ENCODE assay signal across 26 cellular contexts in genomic region chr21:42251654-42252053, GRCh38.
"Had no signal": no experiment of that assay in that cellular context is flagged by ENCODE, and none has a peak within 500 bp of the region (broad histone marks: within the 10 kb centered on the region; RNA-seq: fewer than 3 reads in every experiment).

No MANE protein-coding gene starts in this region.

- H3K4me1 ChIP-seq: ascending aorta, body of pancreas had no signal

- H3K9me3 ChIP-seq: ascending aorta, body of pancreas had no signal

- H3K27me3 Mint-ChIP-seq: activated naive CD4-positive, alpha-beta T cell treated with anti-CD3 and anti-CD28 coated beads, Interleukin-2, amount 50 U/mL, for 24 hours; activated T-cell treated with anti-CD3 and anti-CD28 coated beads, Interleukin-2, amount 50 U/mL, for 24 hours; central memory CD8-positive, alpha-beta T cell; T-helper 17 cell had no signal

- DNase-seq: activated CD4-positive, alpha-beta T cell treated with anti-CD3 and anti-CD28 coated beads, Interleukin-2, amount 10 ng/mL, durations not matched to agents 24 days and 14 days; activated CD4-positive, alpha-beta T cell treated with anti-CD3 and anti-CD28 coated beads, Interleukin-2, amount 50 U/mL, for 48 hours; activated CD4-positive, CD25-positive, alpha-beta regulatory T cell treated with anti-CD3 and anti-CD28 coated beads, Interleukin-2, amount 50 U/mL, for 72 hours; activated CD8-positive, alpha-beta memory T cell treated with anti-CD3 and anti-CD28 coated beads, Interleukin-2, amount 10 ng/mL, durations not matched to agents 7 days and 5 days; activated effector memory CD4-positive, alpha-beta T cell treated with Interleukin-2 at 50 U/mL for 16 hours; activated naive CD4-positive, alpha-beta T cell; activated T-cell treated with anti-CD3 and anti-CD28 coated beads, Interleukin-2, amount 50 U/mL, for 24 hours; body of pancreas; Kasumi-1; KBM-7; NCI-H1436 treated with DMSO at 0.1 percent for 48 hours; NCI-H187; NCI-H345; NCI-H510A; NCI-H526 treated with DMSO at 0.1 percent for 48 hours; NCI-H82; OCI-M1; SHP77; T-helper 17 cell; T-helper 9 cell had no signal

- H3K36me3 ChIP-seq: ascending aorta had no signal

- H3K27ac ChIP-seq: ascending aorta, body of pancreas had no signal

- H3K4me1 Mint-ChIP-seq: activated CD8-positive, alpha-beta memory T cell treated with anti-CD3 and anti-CD28 coated beads, Interleukin-2, amount 10 ng/mL, durations not matched to agents 7 days and 5 days; WTC11 had no signal

- H3K36me3 Mint-ChIP-seq: WTC11 had no signal

- H3K4me3 ChIP-seq: ascending aorta, body of pancreas had no signal

- H3K27me3 ChIP-seq: ascending aorta, body of pancreas had no signal

- H3K27ac Mint-ChIP-seq: activated CD4-positive, alpha-beta T cell treated with anti-CD3 and anti-CD28 coated beads, Interleukin-2, amount 10 ng/mL, durations not matched to agents 24 days and 14 days; activated CD8-positive, alpha-beta memory T cell treated with anti-CD3 and anti-CD28 coated beads, Interleukin-2, amount 10 ng/mL, durations not matched to agents 7 days and 5 days; activated T-helper 1 cell treated with anti-CD3 and anti-CD28 coated beads, Interleukin-12 subunit alpha, Interleukin-12 subunit beta, Interleukin-2, Interleukin-4 antibody, amounts not matched to agents 30 ng/mL and 10 ng/mL and 1 ng/mL, durations not matched to agents 14 hours and 24 hours and 36 hours; WTC11 had no signal

- ATAC-seq: activated CD8-positive, alpha-beta memory T cell treated with anti-CD3 and anti-CD28 coated beads, Interleukin-2, amount 10 ng/mL, durations not matched to agents 7 days and 5 days; body of pancreas; Panc1; T-helper 17 cell; WTC11 had no signal

- H3K4me3 Mint-ChIP-seq: activated CD4-positive, alpha-beta T cell treated with anti-CD3 and anti-CD28 coated beads, Interleukin-2, amount 10 ng/mL, durations not matched to agents 24 days and 14 days; activated CD8-positive, alpha-beta memory T cell treated with anti-CD3 and anti-CD28 coated beads, Interleukin-2, amount 10 ng/mL, durations not matched to agents 7 days and 5 days; activated naive CD4-positive, alpha-beta T cell treated with anti-CD3 and anti-CD28 coated beads, Interleukin-2, amount 50 U/mL, for 24 hours; activated T-cell treated with anti-CD3 and anti-CD28 coated beads, Interleukin-2, amount 50 U/mL, for 24 hours; activated T-helper 1 cell treated with anti-CD3 and anti-CD28 coated beads, Interleukin-12 subunit alpha, Interleukin-12 subunit beta, Interleukin-2, Interleukin-4 antibody, amounts not matched to agents 30 ng/mL and 10 ng/mL and 1 ng/mL, durations not matched to agents 14 hours and 24 hours and 36 hours; central memory CD8-positive, alpha-beta T cell; T-helper 17 cell; WTC11 had no signal

- H3K9me3 Mint-ChIP-seq: activated CD4-positive, alpha-beta T cell treated with anti-CD3 and anti-CD28 coated beads, Interleukin-2, amount 10 ng/mL, durations not matched to agents 24 days and 14 days; activated naive CD4-positive, alpha-beta T cell treated with anti-CD3 and anti-CD28 coated beads, Interleukin-2, amount 50 U/mL, for 24 hours; activated T-cell treated with anti-CD3 and anti-CD28 coated beads, Interleukin-2, amount 50 U/mL, for 24 hours; activated T-helper 1 cell treated with anti-CD3 and anti-CD28 coated beads, Interleukin-12 subunit alpha, Interleukin-12 subunit beta, Interleukin-2, Interleukin-4 antibody, amounts not matched to agents 30 ng/mL and 10 ng/mL and 1 ng/mL, durations not matched to agents 14 hours and 24 hours and 36 hours; central memory CD8-positive, alpha-beta T cell had no signal
